8 cellular contexts compared by ENCODE assay signal in genomic region chr2:110854355-110855081, GRCh38.
DNase-seq lines count a peak whose midpoint lies in the region; ATAC-seq lines count a peak whose summit lies in the region.

No MANE protein-coding gene starts in this region.

- no peak for ATAC-seq in sciatic nerve
- ATAC-seq in HG02678 (IDR thresholded peaks at IDR 0.05; ENCODE audit: unreplicated experiment), result no peak
- ATAC-seq in GM18498 (IDR thresholded peaks at IDR 0.05; ENCODE audit: unreplicated experiment), result no peak

- H3K36me3 Mint-ChIP-seq in activated CD4-positive, alpha-beta T cell treated with anti-CD3 and anti-CD28 coated beads, Interleukin-2, amount 10 ng/mL, durations not matched to agents 24 days and 14 days (ENCODE audit: low read depth), result peaks cover 1% of the 10 kb centered on the region

- H3K27me3 Mint-ChIP-seq in activated CD4-positive, alpha-beta T cell treated with anti-CD3 and anti-CD28 coated beads, Interleukin-2, amount 10 ng/mL, durations not matched to agents 24 days and 14 days, result peaks cover 32% of the 10 kb centered on the region

- no peak overlapping the region for H3K4me3 Mint-ChIP-seq in activated CD4-positive, alpha-beta T cell treated with anti-CD3 and anti-CD28 coated beads, Interleukin-2, amount 10 ng/mL, durations not matched to agents 24 days and 14 days

- no peak for DNase-seq in activated CD4-positive, alpha-beta T cell treated with anti-CD3 and anti-CD28 coated beads, Interleukin-2, amount 10 ng/mL, durations not matched to agents 24 days and 14 days
- no peak for DNase-seq in activated CD4-positive, alpha-beta T cell treated with anti-CD3 and anti-CD28 coated beads for 48 hours
- DNase-seq in NAMALWA (ENCODE audit: low spot score) (peak; percentile 23), cerebellar cortex (ENCODE audit: low spot score) (peak; percentile 5), sciatic nerve (ENCODE audit: low spot score) (peak; percentile 30), midbrain (lab: John Stamatoyannopoulos, UW) (no peak)

- H3K9me3 Mint-ChIP-seq in activated CD4-positive, alpha-beta T cell treated with anti-CD3 and anti-CD28 coated beads, Interleukin-2, amount 10 ng/mL, durations not matched to agents 24 days and 14 days, result peaks cover 8% of the 10 kb centered on the region

- intact Hi-C loops in activated CD4-positive, alpha-beta T cell treated with anti-CD3 and anti-CD28 coated beads, Interleukin-2, amount 10 ng/mL, durations not matched to agents 24 days and 14 days (cut with micrococcal nuclease), result loop anchor here (10.0 kb wide), 2 partner anchors 180 to 850 kb away; partner anchors contain the start of gene BUB1
- intact Hi-C loops in sciatic nerve (cut with DNase I), result no loop called here

- H3K27ac Mint-ChIP-seq in activated CD4-positive, alpha-beta T cell treated with anti-CD3 and anti-CD28 coated beads, Interleukin-2, amount 10 ng/mL, durations not matched to agents 24 days and 14 days, result peak overlapping the region; percentile 16

- H3K4me1 Mint-ChIP-seq in activated CD4-positive, alpha-beta T cell treated with anti-CD3 and anti-CD28 coated beads, Interleukin-2, amount 10 ng/mL, durations not matched to agents 24 days and 14 days, result peaks cover 68% of the 10 kb centered on the region

Comparison
In these comparisons a context has a peak if more than half of its experiments do, and no peak if none do; other contexts are left out.
1. DNase-seq: peak in NAMALWA (single experiment), cerebellar cortex (single experiment) and sciatic nerve (single experiment); none in activated CD4-positive, alpha-beta T cell treated with anti-CD3 and anti-CD28 coated beads, Interleukin-2, amount 10 ng/mL, durations not matched to agents 24 days and 14 days (single experiment), activated CD4-positive, alpha-beta T cell treated with anti-CD3 and anti-CD28 coated beads for 48 hours (single experiment) and midbrain (single experiment).